Comparison of ENCODE assay signal across 16 cellular contexts in genomic region chr16:19765860-19766553, GRCh38. TPM values are rescaled to one million over a fixed set of nuclear protein-coding genes. Genes with fewer than 3 reads are reported as not detected.
DNase-seq lines count a peak whose midpoint lies in the region; ATAC-seq and TF ChIP-seq lines count a peak whose summit lies in the region.
"Had no signal": no experiment of that assay in that cellular context is flagged by ENCODE, and none has a peak within 500 bp of the region (broad histone marks: within the 10 kb centered on the region; RNA-seq: fewer than 3 reads in every experiment).

No MANE protein-coding gene starts in this region.

- H3K36me3 Mint-ChIP-seq in CD8-positive, alpha-beta memory T cell = peaks cover 0 to 11% (median 0%) of the 10 kb centered on the region in 3 donors

- H3K4me1 ChIP-seq in CD8-positive, alpha-beta memory T cell (ENCODE audit: insufficient read depth, low read length) = no peaks in the 10 kb centered on the region

- CTCF ChIA-PET in CD8-positive, alpha-beta memory T cell (lab: Charles Lee) = interaction anchor here (0.8 kb wide), 1 partner anchor 86 kb away, joined by 3 read pairs; no protein-coding TSS in a partner anchor

- H3K9me3 ChIP-seq in CD8-positive, alpha-beta memory T cell (ENCODE audit: low read length) = no peaks in the 10 kb centered on the region
- H3K9me3 ChIP-seq: neutrophil had no signal

- no peaks in the 10 kb centered on the region for H3K27me3 ChIP-seq in CD8-positive, alpha-beta memory T cell (ENCODE audit: insufficient read depth, low read length, poor library complexity, severe bottlenecking)
- H3K27me3 ChIP-seq: neutrophil had no signal

- POLR2A ChIA-PET in CD8-positive, alpha-beta memory T cell (lab: Charles Lee) = no interaction called here

- no peak overlapping the region for H3K4me3 ChIP-seq in coronary artery
- H3K4me3 ChIP-seq in CD8-positive, alpha-beta memory T cell (ENCODE audit: low read length) = no peak overlapping the region

- in situ Hi-C loops in G401 (cut with HindIII; ENCODE audit: low sequenced_read_pairs) = no loop called here

- no peak overlapping the region for H3K27ac Mint-ChIP-seq in CD8-positive, alpha-beta memory T cell

- no peaks in the 10 kb centered on the region for H3K27me3 Mint-ChIP-seq in CD8-positive, alpha-beta memory T cell
- H3K27me3 Mint-ChIP-seq: central memory CD8-positive, alpha-beta T cell had no signal

- peaks cover 0 to 11% (median 0%) of the 10 kb centered on the region in 5 donors for H3K9me3 Mint-ChIP-seq in CD8-positive, alpha-beta memory T cell

- H3K27ac ChIP-seq in coronary artery = peak overlapping the region in 1 of 2 donors; percentile 20
- no peak overlapping the region for H3K27ac ChIP-seq in CD8-positive, alpha-beta memory T cell (ENCODE audit: low read depth, low read length)
- H3K27ac ChIP-seq: neutrophil had no signal

- no peak for ATAC-seq in GM18520 (IDR thresholded peaks at IDR 0.05; ENCODE audit: unreplicated experiment)

- H3K4me1 Mint-ChIP-seq in CD8-positive, alpha-beta memory T cell = no peaks in the 10 kb centered on the region
- H3K4me1 Mint-ChIP-seq: central memory CD8-positive, alpha-beta T cell had no signal

- no peak overlapping the region for H3K4me3 Mint-ChIP-seq in CD8-positive, alpha-beta memory T cell
- H3K4me3 Mint-ChIP-seq: central memory CD8-positive, alpha-beta T cell had no signal

- H3K36me3 ChIP-seq in CD8-positive, alpha-beta memory T cell (ENCODE audit: insufficient read depth, low read length) = no peaks in the 10 kb centered on the region
- H3K36me3 ChIP-seq: neutrophil had no signal

- DNase-seq in G401 (ENCODE audit: low spot score) (peak; percentile 22), coronary artery (ENCODE audit: low spot score) (peak; percentile 67), hippocampal formation (lab: John Stamatoyannopoulos, UW) (peak; percentile 84 to 87), pulmonary artery endothelial cell (ENCODE audit: low read depth, low spot score) (peak; percentile 72), GM19238 (ENCODE audit: insufficient read length, low spot score) (no peak), NOMO-1 treated with DMSO at 0.1 percent for 48 hours (lab: John Stamatoyannopoulos, UW; ENCODE audit: unreplicated experiment) (no peak)
- DNase-seq in CD8-positive, alpha-beta memory T cell = no peak
- DNase-seq: activated CD4-positive, alpha-beta T cell treated with anti-CD3 and anti-CD28 coated beads, Interleukin-2, amount 50 U/mL, for 48 hours; activated effector memory CD4-positive, alpha-beta T cell treated with Interleukin-2 at 50 U/mL for 16 hours; Kasumi-1; NCI-H187 treated with DMSO at 0.1 percent for 48 hours; NCI-H526; T-helper 2 cell had no signal

- TF ChIP-seq CTCF in coronary artery (IDR thresholded peaks at IDR 0.05) = no peak

RNA-seq across cellular contexts. Expression of gene IQCK, which starts 47.9 kb away (rescaled TPM):
- total RNA-seq in G401 (2014; rRNA removed; shearing (Covaris generic)) = 5.6 and 6.6 TPM in 2 replicates
- total RNA-seq in pulmonary artery endothelial cell = 9.2 and 10.8 TPM in 2 replicates
- total RNA-seq in CD8-positive, alpha-beta memory T cell = 1 to 10 TPM; 2.6 to 3.8 TPM
- 1.9 TPM for polyA plus RNA-seq in CD8-positive, alpha-beta memory T cell

RNA-seq across cellular contexts. Expression of gene KNOP1, which starts 48.0 kb away (rescaled TPM):
- 12.9 and 16.8 TPM in 2 replicates for total RNA-seq in G401 (2014; rRNA removed; shearing (Covaris generic))
- total RNA-seq in pulmonary artery endothelial cell = 18.3 and 20.8 TPM in 2 replicates
- total RNA-seq in CD8-positive, alpha-beta memory T cell = 10 to 100 TPM; 30.7 to 32.3 TPM
- polyA plus RNA-seq in CD8-positive, alpha-beta memory T cell = 11.0 TPM

Comparison
In these comparisons a context has a peak if more than half of its experiments do, and no peak if none do; other contexts are left out.
1. DNase-seq: peak in G401 (single experiment), coronary artery (single experiment), hippocampal formation (2 of 2) and pulmonary artery endothelial cell (single experiment); none in CD8-positive, alpha-beta memory T cell (0 of 5), GM19238 (single experiment) and NOMO-1 treated with DMSO at 0.1 percent for 48 hours (single experiment).